In genomic region chr19:14719162-14719561, GRCh38 we compare ENCODE assay signal across 27 cellular contexts. TPM values are rescaled to one million over a fixed set of nuclear protein-coding genes. Genes with fewer than 3 reads are reported as not detected.
DNase-seq lines count a peak whose midpoint lies in the region; ATAC-seq, FAIRE-seq and TF ChIP-seq lines count a peak whose summit lies in the region.
"Had no signal": no experiment of that assay in that cellular context is flagged by ENCODE, and none has a peak within 500 bp of the region (broad histone marks: within the 10 kb centered on the region; RNA-seq: fewer than 3 reads in every experiment).

No MANE protein-coding gene starts in this region.

- H2BK5ac ChIP-seq in trophoblast cell (ENCODE audit: low read depth, low read length, poor library complexity): no peak overlapping the region

- 97% methylated on average over 3 of the region's 3 CpGs for WGBS in HepG2 (ENCODE audit: low lambda C conversion rate)
- 100% methylated on average over 2 of the region's 3 CpGs for WGBS in right lobe of liver (ENCODE audit: insufficient coverage, low coverage, low lambda C conversion rate, missing lambda C conversion rate)
- 88 to 100% methylated on average over 1 of the region's 3 CpGs for WGBS in endodermal cell (ENCODE audit: insufficient coverage in 1 of 2, insufficient read length in 1 of 2), 2 experiments
- WGBS in trophoblast cell (ENCODE audit: extremely low coverage, insufficient coverage, insufficient read length): no CpG with 5 or more reads among the region's 3 CpGs

- no peak overlapping the region for H4K91ac ChIP-seq in trophoblast cell (ENCODE audit: low read depth, low read length)

- no peak overlapping the region for H3K4me3 Mint-ChIP-seq in endodermal cell
- H3K4me3 Mint-ChIP-seq: B cell, HFFc6 had no signal

- TF ChIP-seq CTCF in HepG2 (CRISPR knock-in tag; IDR thresholded peaks at IDR 0.05) (no peak), right lobe of liver (IDR thresholded peaks at IDR 0.05) (no peak), endodermal cell (conservative IDR thresholded peaks at IDR 0.05) (no peak), thoracic aorta (IDR thresholded peaks at IDR 0.05) (no peak)

- POLR2A ChIA-PET in HepG2 (lab: Yijun Ruan, JAX): no interaction called here

- H3K4ac ChIP-seq in trophoblast cell (ENCODE audit: low read depth, low read length): no peak overlapping the region

- H3K14ac ChIP-seq in trophoblast cell (ENCODE audit: low read length): no peak overlapping the region

- DNase-seq in HepG2 (ENCODE audit: low spot score) (no peak), right lobe of liver (no peak), endodermal cell (no peak), thoracic aorta (ENCODE audit: low spot score) (no peak), GM12892 (ENCODE audit: insufficient read length) (no peak), UCSD-AML1 (lab: John Stamatoyannopoulos, UW; ENCODE audit: unreplicated experiment) (no peak), trophoblast cell (no peak)
- DNase-seq: GOT3, Karpas-422, NCI-H1092, NCI-H1417 treated with DMSO at 0.1 percent for 48 hours, NCI-H1694 treated with DMSO at 0.1 percent for 48 hours, NCI-H2081, NCI-H2227 treated with DMSO at 0.1 percent for 48 hours, NCI-H510A, NCI-H69, SIG-M5 had no signal

- in situ Hi-C loops in HepG2 (cut with HindIII; ENCODE audit: extremely low pct_ligation_motif_present, low pct_unique_long_range_greater_than_20kb): no loop called here

- H2AFZ ChIP-seq in HepG2 (ENCODE audit: low read length): no peak overlapping the region
- H2AFZ ChIP-seq in trophoblast cell (ENCODE audit: insufficient read depth, low read length, poor library complexity): no peak overlapping the region

- H3K4me2 ChIP-seq in HepG2 (ENCODE audit: low read depth, low read length) (no peak overlapping the region), trophoblast cell (ENCODE audit: low read length) (no peak overlapping the region)

- no peak overlapping the region for H4K12ac ChIP-seq in trophoblast cell (ENCODE audit: low read depth, low read length)

- no peak overlapping the region for H2BK120ac ChIP-seq in trophoblast cell (ENCODE audit: insufficient read depth, low read length, poor library complexity)

- peaks cover 97% of the 10 kb centered on the region for H3K9me3 Mint-ChIP-seq in endodermal cell

- intact Hi-C loops in HepG2 (cut with micrococcal nuclease; ENCODE audit: unreplicated experiment) (no loop called here), right lobe of liver (cut with DNase I) (no loop called here)

- H3K4me3 ChIP-seq in HepG2 (replicated peaks in 1 of 3; ENCODE audit: insufficient read depth in 1 of 3, low read depth in 2 of 3, low read length in 3 of 3) (no peak overlapping the region), right lobe of liver (no peak overlapping the region), endodermal cell (ENCODE audit: low read length) (peak overlapping the region; percentile 70), muscle layer of duodenum (ENCODE audit: low read depth in 1 of 2, low read length in 2 of 2) (peak overlapping the region; percentile 23 to 61), thoracic aorta (peak overlapping the region; percentile 23), trophoblast cell (ENCODE audit: low read depth, low read length) (no peak overlapping the region)
- H3K4me3 ChIP-seq: HAP-1, SK-N-MC had no signal

- H3K27me3 ChIP-seq in HepG2 (ENCODE audit: control insufficient read depth in 1 of 2, insufficient read depth in 2 of 2, low read length in 2 of 2) (no peaks in the 10 kb centered on the region), right lobe of liver (no peaks in the 10 kb centered on the region), endodermal cell (ENCODE audit: control insufficient read depth, insufficient read depth, low read length, poor library complexity, severe bottlenecking) (no peaks in the 10 kb centered on the region), muscle layer of duodenum (ENCODE audit: low read depth, low read length) (no peaks in the 10 kb centered on the region), thoracic aorta (replicated peaks; ENCODE audit: insufficient read depth) (no peaks in the 10 kb centered on the region), trophoblast cell (ENCODE audit: insufficient read depth, low read length) (no peaks in the 10 kb centered on the region)

- H3K4me1 ChIP-seq in HepG2 (ENCODE audit: insufficient read depth, low read length) (no peaks in the 10 kb centered on the region), right lobe of liver (no peaks in the 10 kb centered on the region), endodermal cell (ENCODE audit: control insufficient read depth, insufficient read depth, low read length) (no peaks in the 10 kb centered on the region), muscle layer of duodenum (ENCODE audit: control insufficient read depth in 1 of 2, insufficient read depth in 2 of 2, low read length in 2 of 2) (no peaks in the 10 kb centered on the region), thoracic aorta (ENCODE audit: control insufficient read depth in 1 of 2, low read depth in 2 of 2) (no peaks in the 10 kb centered on the region), trophoblast cell (ENCODE audit: control insufficient read depth in 1 of 2, insufficient read depth in 2 of 2, low read length in 2 of 2) (no peaks in the 10 kb centered on the region)
- H3K4me1 ChIP-seq: HAP-1 had no signal

- no peaks in the 10 kb centered on the region for H3K79me2 ChIP-seq in HepG2 (ENCODE audit: insufficient read depth, low read length)
- no peaks in the 10 kb centered on the region for H3K79me2 ChIP-seq in trophoblast cell (ENCODE audit: control insufficient read depth, insufficient read depth, low read length, poor library complexity)

- no peaks in the 10 kb centered on the region for H3K4me1 Mint-ChIP-seq in endodermal cell
- H3K4me1 Mint-ChIP-seq: B cell had no signal

- no peak for TF ChIP-seq EP300 in HepG2 (IDR thresholded peaks at IDR 0.05; ENCODE audit: low read depth in 2 of 2, low read length in 2 of 2)
- TF ChIP-seq EP300 in HepG2 (CRISPR knock-in tag; IDR thresholded peaks at IDR 0.05; ENCODE audit: borderline replicate concordance): no peak

- no peak for TF ChIP-seq RAD21 in HepG2 (CRISPR knock-in tag; IDR thresholded peaks at IDR 0.05)

- H2BK12ac ChIP-seq in trophoblast cell (ENCODE audit: low read length): no peak overlapping the region

- H3K23ac ChIP-seq in trophoblast cell (ENCODE audit: low read length): no peak overlapping the region

- no peaks in the 10 kb centered on the region for H3K27me3 Mint-ChIP-seq in endodermal cell (ENCODE audit: insufficient read depth)
- H3K27me3 Mint-ChIP-seq: B cell had no signal

- no peak overlapping the region for H3K27ac Mint-ChIP-seq in endodermal cell
- H3K27ac Mint-ChIP-seq: B cell, HFFc6 had no signal

- no peak overlapping the region for H3K18ac ChIP-seq in trophoblast cell (ENCODE audit: low read length)

- no peak overlapping the region for H3K27ac ChIP-seq in HepG2 (ENCODE audit: extremely low read length, insufficient read depth, low read length)
- H3K27ac ChIP-seq in right lobe of liver: no peak overlapping the region
- H3K27ac ChIP-seq in endodermal cell (ENCODE audit: low read depth, low read length): no peak overlapping the region
- H3K27ac ChIP-seq in muscle layer of duodenum (ENCODE audit: low read length): no peak overlapping the region
- no peak overlapping the region for H3K27ac ChIP-seq in thoracic aorta
- no peak overlapping the region for H3K27ac ChIP-seq in trophoblast cell (ENCODE audit: low read depth, low read length)
- H3K27ac ChIP-seq: 22Rv1, SK-N-MC had no signal

- FAIRE-seq in HepG2 (lab: Jason Lieb, UNC) (no peak), GM12892 (lab: Jason Lieb, UNC) (no peak)

- H3K9ac ChIP-seq in HepG2 (ENCODE audit: insufficient read depth, low read depth, low read length) (no peak overlapping the region), endodermal cell (ENCODE audit: extremely low read depth, low read length, poor library complexity, severe bottlenecking) (no peak overlapping the region), trophoblast cell (ENCODE audit: low read length) (no peak overlapping the region)

- H4K8ac ChIP-seq in trophoblast cell (ENCODE audit: low read depth, low read length): no peak overlapping the region

- H3K36me3 ChIP-seq in HepG2 (replicated peaks in 1 of 2; ENCODE audit: control insufficient read depth in 1 of 2, insufficient read depth in 2 of 2, low read length in 2 of 2): peaks cover 6 to 35% of the 10 kb centered on the region in 2 experiments; a peak in 3 of 5 replicates
- H3K36me3 ChIP-seq in right lobe of liver: peaks cover 0 to 31% (median 18%) of the 10 kb centered on the region in 4 donors
- H3K36me3 ChIP-seq in endodermal cell (ENCODE audit: control insufficient read depth, insufficient read depth, low read length): peaks cover 47% of the 10 kb centered on the region
- H3K36me3 ChIP-seq in muscle layer of duodenum (ENCODE audit: control insufficient read depth in 1 of 2, insufficient read depth in 2 of 2, low read length in 2 of 2): peaks cover 48 to 99% of the 10 kb centered on the region in 2 donors
- H3K36me3 ChIP-seq in thoracic aorta: peaks cover 86% of the 10 kb centered on the region
- H3K36me3 ChIP-seq in trophoblast cell (ENCODE audit: control insufficient read depth in 1 of 2, insufficient read depth in 2 of 2, low read length in 2 of 2): peaks cover 29 to 39% of the 10 kb centered on the region in 2 experiments

- TF ChIP-seq POLR2A in HepG2 (IDR thresholded peaks at IDR 0.05; ENCODE audit: insufficient read depth in 1 of 2, low read depth in 2 of 2, low read length in 2 of 2) (no peak), right lobe of liver (IDR thresholded peaks at IDR 0.05) (no peak), GM12892 (IDR thresholded peaks at IDR 0.05; ENCODE audit: low read depth, low read length) (no peak)

- no peaks in the 10 kb centered on the region for H3K79me1 ChIP-seq in trophoblast cell (ENCODE audit: low read length)

- ATAC-seq in HepG2: no peak
- no peak for ATAC-seq in right lobe of liver
- ATAC-seq in thoracic aorta (ENCODE audit: insufficient number of reproducible peaks, low FRiP score, low read depth): no peak
- ATAC-seq: Panc1 had no signal

- BruUV-seq in HepG2 (replicated peaks; lab: Mats Ljungman, UMichigan): no TSS peak

- no peak overlapping the region for H2AK5ac ChIP-seq in trophoblast cell (ENCODE audit: low read length)

- peaks cover 74% of the 10 kb centered on the region for H3K36me3 Mint-ChIP-seq in endodermal cell (ENCODE audit: low read depth)

- CTCF ChIA-PET in HepG2 (lab: Yijun Ruan, JAX; ENCODE audit: low intra/inter-chr PET ratio, low total read pairs): no interaction called here

- peaks cover 48% of the 10 kb centered on the region for H3K9me3 ChIP-seq in HepG2 (ENCODE audit: low read length)
- H3K9me3 ChIP-seq in right lobe of liver: peaks cover 0 to 44% (median 28%) of the 10 kb centered on the region in 4 donors
- H3K9me3 ChIP-seq in endodermal cell (ENCODE audit: control insufficient read depth, low read length): peaks cover 95% of the 10 kb centered on the region
- peaks cover 67 to 94% of the 10 kb centered on the region in 2 donors for H3K9me3 ChIP-seq in muscle layer of duodenum (ENCODE audit: control insufficient read depth in 1 of 2, low read length in 2 of 2)
- peaks cover 93% of the 10 kb centered on the region for H3K9me3 ChIP-seq in thoracic aorta
- peaks cover 35% of the 10 kb centered on the region for H3K9me3 ChIP-seq in trophoblast cell (ENCODE audit: insufficient read depth, low read depth, low read length)

- H4K20me1 ChIP-seq in HepG2 (ENCODE audit: insufficient read depth, low read length): no peaks in the 10 kb centered on the region

RNA-seq across cellular contexts. Expression of gene ZNF333, which starts 29.3 kb away (rescaled TPM):
- 3.0 and 3.4 TPM in 2 replicates for total RNA-seq in HepG2 (2016; rRNA removed; fragmentation: Illumina TruSeq; extraction: Trizol)
- total RNA-seq in HepG2 (2016; cell fraction: cytosol; rRNA removed; fragmentation: Illumina TruSeq; extraction: Trizol; ENCODE audit: low read depth): 0.44 and 0.81 TPM in 2 replicates
- 1.9 and 3.8 TPM in 2 replicates for total RNA-seq in HepG2 (2016; cell fraction: insoluble cytoplasmic fraction; rRNA removed; fragmentation: Illumina TruSeq; extraction: Trizol)
- 1.1 and 1.7 TPM in 2 replicates for total RNA-seq in HepG2 (2016; cell fraction: membrane; rRNA removed; fragmentation: Illumina TruSeq; extraction: Trizol)
- total RNA-seq in HepG2 (2016; cell fraction: nucleus; rRNA removed; fragmentation: Illumina TruSeq; extraction: Trizol): 3.5 and 5.2 TPM in 2 replicates
- 6.4 and 7.9 TPM in 2 replicates for polyA plus RNA-seq in HepG2 (2011; rRNA removed)
- 2.8 and 3.2 TPM in 2 replicates for polyA plus RNA-seq in HepG2 (2011; cell fraction: cytosol; rRNA removed)
- 18.1 and 20.8 TPM in 2 replicates for polyA plus RNA-seq in HepG2 (2011; cell fraction: nucleus; rRNA removed)
- polyA plus RNA-seq in HepG2 (2012): 3.1 and 3.2 TPM in 2 replicates
- 0.21 and 0.24 TPM in 2 replicates for polyA plus RNA-seq in HepG2 (2016; cell fraction: cytosol; fragmentation: Illumina TruSeq; extraction: Trizol; ENCODE audit: low read depth)
- 1.9 and 2.0 TPM in 2 replicates for polyA plus RNA-seq in HepG2 (2016; cell fraction: insoluble cytoplasmic fraction; fragmentation: Illumina TruSeq; extraction: Trizol; ENCODE audit: low read depth)
- 0.40 and 0.56 TPM in 2 replicates for polyA plus RNA-seq in HepG2 (2016; cell fraction: membrane; fragmentation: Illumina TruSeq; extraction: Trizol; ENCODE audit: low read depth)
- polyA plus RNA-seq in HepG2 (2016; cell fraction: nucleus; fragmentation: Illumina TruSeq; extraction: Trizol; ENCODE audit: insufficient read depth, low read depth): 11.2 and 13.6 TPM in 2 replicates
- polyA minus RNA-seq in HepG2 (2011; rRNA and poly(A)+ RNA removed; ENCODE audit: low replicate concordance): 7.4 and 12.3 TPM in 2 replicates
- 3.3 and 3.9 TPM in 2 replicates for polyA minus RNA-seq in HepG2 (2011; cell fraction: cytosol; rRNA and poly(A)+ RNA removed)
- polyA minus RNA-seq in HepG2 (2011; cell fraction: nucleus; rRNA and poly(A)+ RNA removed): 17.0 and 17.8 TPM in 2 replicates
- 1 to 10 TPM; 2.5 to 6.1 (median 3.8) TPM for total RNA-seq in right lobe of liver
- total RNA-seq in endodermal cell: 10 to 100 TPM; 16.2 to 19.8 TPM
- 23.1 TPM for polyA plus RNA-seq in endodermal cell (2013, experiment 1 of 2)
- 21.3 TPM for polyA plus RNA-seq in endodermal cell (2013, experiment 2 of 2)
- total RNA-seq in thoracic aorta: 10 to 100 TPM; 57.1 to 59.0 TPM
- 9.1 TPM for polyA plus RNA-seq in GM12892 (2012; ENCODE audit: missing spikeins)
- 4.6 and 5.1 TPM in 2 replicates for polyA plus RNA-seq in trophoblast cell (2013)

RNA-seq across cellular contexts. Expression of gene ADGRE3, which starts 44.5 kb away (rescaled TPM):
- total RNA-seq in HepG2 (2016; rRNA removed; fragmentation: Illumina TruSeq; extraction: Trizol) (not detected in 2 replicates), right lobe of liver (under 1 TPM in 4 of 6 experiments, not detected in 2; 0.09 to 0.53 (median 0.24) TPM), endodermal cell (not detected), thoracic aorta (not detected)
- not detected in 2 replicates for total RNA-seq in HepG2 (2016; cell fraction: cytosol; rRNA removed; fragmentation: Illumina TruSeq; extraction: Trizol; ENCODE audit: low read depth)
- not detected in 2 replicates for total RNA-seq in HepG2 (2016; cell fraction: insoluble cytoplasmic fraction; rRNA removed; fragmentation: Illumina TruSeq; extraction: Trizol)
- total RNA-seq in HepG2 (2016; cell fraction: membrane; rRNA removed; fragmentation: Illumina TruSeq; extraction: Trizol): not detected in 2 replicates
- total RNA-seq in HepG2 (2016; cell fraction: nucleus; rRNA removed; fragmentation: Illumina TruSeq; extraction: Trizol): not detected in 2 replicates
- polyA plus RNA-seq in HepG2 (2011; rRNA removed): not detected in 2 replicates
- not detected in 2 replicates for polyA plus RNA-seq in HepG2 (2011; cell fraction: cytosol; rRNA removed)
- not detected in 2 replicates for polyA plus RNA-seq in HepG2 (2011; cell fraction: nucleus; rRNA removed)
- not detected in 2 replicates for polyA plus RNA-seq in HepG2 (2012)
- not detected in 2 replicates for polyA plus RNA-seq in HepG2 (2016; cell fraction: cytosol; fragmentation: Illumina TruSeq; extraction: Trizol; ENCODE audit: low read depth)
- not detected in 2 replicates for polyA plus RNA-seq in HepG2 (2016; cell fraction: insoluble cytoplasmic fraction; fragmentation: Illumina TruSeq; extraction: Trizol; ENCODE audit: low read depth)
- not detected in 2 replicates for polyA plus RNA-seq in HepG2 (2016; cell fraction: membrane; fragmentation: Illumina TruSeq; extraction: Trizol; ENCODE audit: low read depth)
- not detected in 2 replicates for polyA plus RNA-seq in HepG2 (2016; cell fraction: nucleus; fragmentation: Illumina TruSeq; extraction: Trizol; ENCODE audit: insufficient read depth, low read depth)
- polyA minus RNA-seq in HepG2 (2011; rRNA and poly(A)+ RNA removed; ENCODE audit: low replicate concordance): not detected in 2 replicates
- not detected in 2 replicates for polyA minus RNA-seq in HepG2 (2011; cell fraction: cytosol; rRNA and poly(A)+ RNA removed)
- polyA minus RNA-seq in HepG2 (2011; cell fraction: nucleus; rRNA and poly(A)+ RNA removed): not detected in 2 replicates
- not detected for polyA plus RNA-seq in endodermal cell (2013, experiment 1 of 2)
- not detected for polyA plus RNA-seq in endodermal cell (2013, experiment 2 of 2)
- not detected for polyA plus RNA-seq in GM12892 (2012; ENCODE audit: missing spikeins)
- polyA plus RNA-seq in trophoblast cell (2013): not detected in 2 replicates
- total RNA-seq: Daoy, G401, HFFc6, OCI-LY7 had no signal

RNA-seq across cellular contexts. Expression of gene ADGRE2, which starts 59.2 kb away (rescaled TPM):
- total RNA-seq in HepG2 (2016; rRNA removed; fragmentation: Illumina TruSeq; extraction: Trizol): 0.04 TPM in 1 of 2 replicates, not detected in the other
- total RNA-seq in HepG2 (2016; cell fraction: cytosol; rRNA removed; fragmentation: Illumina TruSeq; extraction: Trizol; ENCODE audit: low read depth): not detected in 2 replicates
- total RNA-seq in HepG2 (2016; cell fraction: insoluble cytoplasmic fraction; rRNA removed; fragmentation: Illumina TruSeq; extraction: Trizol): not detected in 2 replicates
- total RNA-seq in HepG2 (2016; cell fraction: membrane; rRNA removed; fragmentation: Illumina TruSeq; extraction: Trizol): not detected in 2 replicates
- total RNA-seq in HepG2 (2016; cell fraction: nucleus; rRNA removed; fragmentation: Illumina TruSeq; extraction: Trizol): not detected in 2 replicates
- 0.03 TPM in 1 of 2 replicates, not detected in the other for polyA plus RNA-seq in HepG2 (2011; rRNA removed)
- polyA plus RNA-seq in HepG2 (2011; cell fraction: cytosol; rRNA removed): 0.03 TPM in 1 of 2 replicates, not detected in the other
- 0.16 TPM in 1 of 2 replicates, not detected in the other for polyA plus RNA-seq in HepG2 (2011; cell fraction: nucleus; rRNA removed)
- polyA plus RNA-seq in HepG2 (2012): not detected in 2 replicates
- polyA plus RNA-seq in HepG2 (2016; cell fraction: cytosol; fragmentation: Illumina TruSeq; extraction: Trizol; ENCODE audit: low read depth): not detected in 2 replicates
- not detected in 2 replicates for polyA plus RNA-seq in HepG2 (2016; cell fraction: insoluble cytoplasmic fraction; fragmentation: Illumina TruSeq; extraction: Trizol; ENCODE audit: low read depth)
- polyA plus RNA-seq in HepG2 (2016; cell fraction: membrane; fragmentation: Illumina TruSeq; extraction: Trizol; ENCODE audit: low read depth): not detected in 2 replicates
- polyA plus RNA-seq in HepG2 (2016; cell fraction: nucleus; fragmentation: Illumina TruSeq; extraction: Trizol; ENCODE audit: insufficient read depth, low read depth): 0.11 and 0.41 TPM in 2 replicates
- 0.40 and 20.8 TPM in 2 replicates for polyA minus RNA-seq in HepG2 (2011; rRNA and poly(A)+ RNA removed; ENCODE audit: low replicate concordance)
- polyA minus RNA-seq in HepG2 (2011; cell fraction: cytosol; rRNA and poly(A)+ RNA removed): not detected in 2 replicates
- polyA minus RNA-seq in HepG2 (2011; cell fraction: nucleus; rRNA and poly(A)+ RNA removed): not detected in 2 replicates
- 1 to 10 TPM; 1.6 to 5.7 (median 1.9) TPM for total RNA-seq in right lobe of liver
- under 1 TPM; 0.07 TPM for total RNA-seq in endodermal cell
- polyA plus RNA-seq in endodermal cell (2013, experiment 1 of 2): 0.14 TPM
- not detected for polyA plus RNA-seq in endodermal cell (2013, experiment 2 of 2)
- 1 to 10 TPM; 8.3 to 9.9 TPM for total RNA-seq in thoracic aorta
- 2.8 TPM for polyA plus RNA-seq in GM12892 (2012; ENCODE audit: missing spikeins)
- polyA plus RNA-seq in trophoblast cell (2013): 3.1 and 3.5 TPM in 2 replicates
- total RNA-seq: G401 had no signal

Comparison
In these comparisons a context has a peak if more than half of its experiments do, and no peak if none do; other contexts are left out.
1. H3K4me3 ChIP-seq: peak in endodermal cell (single experiment), muscle layer of duodenum (2 of 2) and thoracic aorta (single experiment); none in HepG2 (0 of 3), right lobe of liver (0 of 3) and trophoblast cell (single experiment).